Comparison of ENCODE assay signal across 8 cellular contexts in genomic region chr11:56783448-56784041, GRCh38. TPM values are rescaled to one million over a fixed set of nuclear protein-coding genes. Genes with fewer than 3 reads are reported as not detected.
DNase-seq lines count a peak whose midpoint lies in the region; ATAC-seq, FAIRE-seq and TF ChIP-seq lines count a peak whose summit lies in the region.

No MANE protein-coding gene starts in this region.

- H3K4me1 ChIP-seq in HAP-1 = no peaks in the 10 kb centered on the region
- H3K4me1 ChIP-seq in lower lobe of right lung = no peaks in the 10 kb centered on the region

- peak; percentile 43 for TF ChIP-seq CTCF in bronchial epithelial cell (IDR thresholded peaks at IDR 0.05; ENCODE audit: insufficient read depth, low read length, severe bottlenecking)
- peak; percentile 53 for TF ChIP-seq CTCF in lower lobe of right lung (IDR thresholded peaks at IDR 0.05)
- TF ChIP-seq CTCF in coronary artery (IDR thresholded peaks at IDR 0.05) = no peak

- in situ Hi-C loops in HAP-1 (cut with MboI; ENCODE audit: low sequenced_read_pairs) = no loop called here

- H3K27me3 ChIP-seq in HAP-1 (ENCODE audit: low read depth) (no peaks in the 10 kb centered on the region), bronchial epithelial cell (ENCODE audit: control insufficient read depth, insufficient read depth, low read length) (no peaks in the 10 kb centered on the region), lower lobe of right lung (ENCODE audit: low read depth) (no peaks in the 10 kb centered on the region)

- H3K4me3 ChIP-seq in HAP-1 (no peak overlapping the region), bronchial epithelial cell (ENCODE audit: low read depth, low read length) (no peak overlapping the region), lower lobe of right lung (no peak overlapping the region), coronary artery (no peak overlapping the region)

- ATAC-seq in lower lobe of right lung = no peak
- no peak for ATAC-seq in HG03045 (IDR thresholded peaks at IDR 0.05; ENCODE audit: unreplicated experiment)
- no peak for ATAC-seq in HG02763 (IDR thresholded peaks at IDR 0.05; ENCODE audit: unreplicated experiment)

- no peak for FAIRE-seq in bronchial epithelial cell (lab: Jason Lieb, UNC)

- H3K27ac ChIP-seq in lower lobe of right lung (no peak overlapping the region), coronary artery (no peak overlapping the region)

- DNase-seq in COLO829 (ENCODE audit: low spot score) = peak; percentile 53
- peak; percentile 8 to 40 for DNase-seq in HAP-1 (ENCODE audit: low spot score in 2 of 2)
- DNase-seq in NCI-H446 (lab: John Stamatoyannopoulos, UW) = peak; percentile 9 to 71
- DNase-seq in bronchial epithelial cell (ENCODE audit: low read depth) = peak; percentile 66
- no peak for DNase-seq in lower lobe of right lung
- DNase-seq in coronary artery (ENCODE audit: low spot score) = no peak

- H3K36me3 ChIP-seq in HAP-1 (replicated peaks) (no peaks in the 10 kb centered on the region), bronchial epithelial cell (ENCODE audit: control insufficient read depth, insufficient read depth, low read length) (no peaks in the 10 kb centered on the region), lower lobe of right lung (no peaks in the 10 kb centered on the region)

- intact Hi-C loops in lower lobe of right lung (cut with DNase I) = no loop called here

- H3K9me3 ChIP-seq in HAP-1 (no peaks in the 10 kb centered on the region), lower lobe of right lung (no peaks in the 10 kb centered on the region)

RNA-seq across cellular contexts. Expression of gene OR9G4, which starts 35.0 kb away (rescaled TPM):
- total RNA-seq in bronchial epithelial cell = not detected in 2 replicates
- total RNA-seq in lower lobe of right lung = not detected

Comparison
In these comparisons a context has a peak if more than half of its experiments do, and no peak if none do; other contexts are left out.
1. DNase-seq: peak in COLO829 (single experiment), HAP-1 (2 of 2), NCI-H446 (2 of 2) and bronchial epithelial cell (single experiment); none in lower lobe of right lung (single experiment) and coronary artery (single experiment).